Comparison of ENCODE assay signal across 20 cellular contexts in the genomic region with DNA sequence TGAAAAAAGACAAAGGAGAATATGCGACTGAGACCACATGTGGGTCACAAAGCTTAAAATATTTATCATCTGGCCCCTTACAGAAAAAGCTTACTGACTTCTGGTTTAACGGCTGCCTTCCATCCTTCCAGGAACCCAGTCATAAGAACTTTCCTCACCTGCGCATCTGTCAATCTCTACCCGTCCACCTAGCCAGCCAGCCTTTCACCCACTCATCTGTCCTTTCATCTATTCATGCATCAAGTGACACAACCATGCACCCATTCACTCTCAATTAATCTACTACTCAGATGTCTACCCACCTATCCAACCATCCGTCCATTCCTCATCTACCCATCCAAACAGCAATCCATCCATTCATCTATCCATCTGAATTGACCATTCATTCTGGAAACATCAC.
"Had no signal": no experiment of that assay in that cellular context is flagged by ENCODE, and none has a peak within 500 bp of the region (broad histone marks: within the 10 kb centered on the region; RNA-seq: fewer than 3 reads in every experiment).

No MANE protein-coding gene starts in this region.

- H3K9ac ChIP-seq: parathyroid adenoma had no signal

- H3K4me3 ChIP-seq: body of pancreas, heart right ventricle, thoracic aorta, upper lobe of left lung had no signal

- H3K4me1 ChIP-seq: body of pancreas, parathyroid adenoma had no signal

- ATAC-seq: body of pancreas, heart right ventricle, left cardiac atrium, right cardiac atrium had no signal

- H3K4me3 Mint-ChIP-seq: dendritic cell treated with granulocyte-macrophage colony-stimulating factor and Interleukin-4, amounts not matched to agents 40 ng/mL and 50 ng/mL, for 4 days; nephron progenitor cell had no signal

- H3K27ac ChIP-seq: body of pancreas, heart right ventricle, parathyroid adenoma, thoracic aorta, upper lobe of left lung had no signal

- H3K9me3 ChIP-seq: body of pancreas, heart right ventricle, thoracic aorta, upper lobe of left lung had no signal

- H2AFZ ChIP-seq: parathyroid adenoma had no signal

- H3K27me3 ChIP-seq: body of pancreas, heart right ventricle, upper lobe of left lung had no signal

- H3K79me2 ChIP-seq: parathyroid adenoma had no signal

- H3K36me3 ChIP-seq: thoracic aorta had no signal

- H3K9me3 Mint-ChIP-seq: dendritic cell treated with granulocyte-macrophage colony-stimulating factor and Interleukin-4, amounts not matched to agents 40 ng/mL and 50 ng/mL, for 4 days; nephron progenitor cell had no signal

- DNase-seq: activated T-cell treated with anti-CD3 and anti-CD28 coated beads, Interleukin-2, amount 50 U/mL, for 1 hour; anterior cingulate cortex; body of pancreas; caudate nucleus; effector CD4-positive, alpha-beta T cell; erythroblast; foreskin fibroblast; heart right ventricle; islet precursor cell; left cardiac atrium; midbrain; nephron progenitor cell; nucleus accumbens; right cardiac atrium; stimulated activated CD4-positive, alpha-beta T cell treated with anti-CD3 and anti-CD28 coated beads, Interleukin-4, amount 100 ng/mL, for 24 hours; stimulated activated naive CD4-positive, alpha-beta T cell treated with Interleukin-2 at 50 U/mL for 16 hours; upper lobe of left lung had no signal

- H3K27ac Mint-ChIP-seq: dendritic cell treated with granulocyte-macrophage colony-stimulating factor and Interleukin-4, amounts not matched to agents 40 ng/mL and 50 ng/mL, for 4 days; nephron progenitor cell had no signal
